1 cellular context compared by ENCODE assay signal in genomic region chr17:57530026-57530425, GRCh38.
TF ChIP-seq lines count a peak whose summit lies in the region.

No MANE protein-coding gene starts in this region.

TF ChIP-seq in GM12878, 131 proteins besides CTCF, POLR2A, EP300 and RAD21:
- no peak for TF ChIP-seq PRDM15 (CRISPR knock-in tag; IDR thresholded peaks at IDR 0.05)
- TF ChIP-seq HDGF (IDR thresholded peaks at IDR 0.05): no peak
- TF ChIP-seq BMI1 (IDR thresholded peaks at IDR 0.05; ENCODE audit: borderline replicate concordance): no peak
- no peak for TF ChIP-seq HSF1 (IDR thresholded peaks at IDR 0.05; ENCODE audit: low read depth, low read length)
- TF ChIP-seq IKZF2 (IDR thresholded peaks at IDR 0.05): no peak
- TF ChIP-seq ZNF622 (IDR thresholded peaks at IDR 0.05): no peak
- TF ChIP-seq SMARCA5 (IDR thresholded peaks at IDR 0.05): no peak
- no peak for TF ChIP-seq CBX3 (IDR thresholded peaks at IDR 0.05; ENCODE audit: borderline replicate concordance, low read depth)
- no peak for TF ChIP-seq SREBF2 (IDR thresholded peaks at IDR 0.05; ENCODE audit: low read length)
- TF ChIP-seq DPF2 (IDR thresholded peaks at IDR 0.05): no peak
- no peak for TF ChIP-seq ZZZ3 (IDR thresholded peaks at IDR 0.05; ENCODE audit: control insufficient read depth, insufficient read length, low read depth)
- no peak for TF ChIP-seq RUNX3 (IDR thresholded peaks at IDR 0.05; ENCODE audit: low read length)
- no peak for TF ChIP-seq CREB1 (IDR thresholded peaks at IDR 0.05; ENCODE audit: low read depth)
- TF ChIP-seq BHLHE40 (IDR thresholded peaks at IDR 0.05; ENCODE audit: borderline replicate concordance in 1 of 2, low read depth in 2 of 2, low read length in 1 of 2): no peak
- no peak for TF ChIP-seq TCF12 (IDR thresholded peaks at IDR 0.05; ENCODE audit: low read depth, low read length)
- TF ChIP-seq BCL3 (IDR thresholded peaks at IDR 0.05; ENCODE audit: borderline replicate concordance, insufficient read depth, low read depth, low read length, poor library complexity, severe bottlenecking): no peak
- TF ChIP-seq POLR2AphosphoS5 (IDR thresholded peaks at IDR 0.05; ENCODE audit: low read length): no peak
- no peak for TF ChIP-seq CBFB (IDR thresholded peaks at IDR 0.05; ENCODE audit: low read depth)
- TF ChIP-seq GATAD2B (conservative IDR thresholded peaks at IDR 0.05; ENCODE audit: low read depth): no peak
TF ChIP-seq in GM12878: peak in this region for 0.
